Comparison of ENCODE assay signal across 1 cellular context in genomic region chr11:76771446-76772099, GRCh38.
TF ChIP-seq lines count a peak whose summit lies in the region.

No MANE protein-coding gene starts in this region.

TF ChIP-seq in IMR-90, 13 proteins besides CTCF, POLR2A, EP300 and RAD21 (continued from another document):
- no peak for TF ChIP-seq ELK1 (IDR thresholded peaks at IDR 0.05; ENCODE audit: borderline replicate concordance, low read depth, low read length)
- no peak for TF ChIP-seq RCOR1 (IDR thresholded peaks at IDR 0.05; ENCODE audit: insufficient replicate concordance, low read length)
